11 cellular contexts compared by ENCODE assay signal in the genomic region with DNA sequence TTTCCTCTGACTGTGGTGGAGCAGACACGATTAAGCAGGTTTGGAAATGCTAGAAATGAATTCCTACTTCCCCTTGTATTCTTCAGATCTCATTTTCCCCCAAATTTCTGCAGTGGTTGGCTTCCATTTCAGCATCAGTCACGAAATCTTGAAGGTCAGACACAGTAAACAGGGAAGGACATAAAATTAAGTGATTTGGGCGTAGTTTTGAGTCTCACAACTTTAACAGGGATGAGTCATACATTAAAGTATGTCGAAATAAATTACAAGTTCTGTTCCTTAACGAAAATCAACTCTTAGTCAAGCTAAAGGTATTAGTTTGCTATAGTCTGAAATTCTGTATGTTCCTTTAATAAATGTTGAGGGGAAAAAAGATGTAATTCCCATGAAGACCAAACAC.
DNase-seq lines count a peak whose midpoint lies in the region; ATAC-seq and TF ChIP-seq lines count a peak whose summit lies in the region.
"Had no signal": no experiment of that assay in that cellular context is flagged by ENCODE, and none has a peak within 500 bp of the region (broad histone marks: within the 10 kb centered on the region; RNA-seq: fewer than 3 reads in every experiment).

No MANE protein-coding gene starts in this region.

- H3K27ac ChIP-seq in suprapubic skin, result peak overlapping the region; percentile 43

- POLR2A ChIA-PET in T-cell (lab: Charles Lee), result no interaction called here

- H3K4me3 ChIP-seq in fibroblast of villous mesenchyme (ENCODE audit: low read depth, low read length), result no peak overlapping the region
- H3K4me3 ChIP-seq in suprapubic skin, result no peak overlapping the region

- H3K27ac Mint-ChIP-seq in activated T-cell treated with anti-CD3 and anti-CD28 coated beads, Interleukin-2, amount 50 U/mL, for 24 hours, result no peak overlapping the region
- no peak overlapping the region for H3K27ac Mint-ChIP-seq in T-cell
- H3K27ac Mint-ChIP-seq: endodermal cell had no signal

- TF ChIP-seq EP300 in suprapubic skin (IDR thresholded peaks at IDR 0.05), result no peak

- H3K4me3 Mint-ChIP-seq in activated T-cell treated with anti-CD3 and anti-CD28 coated beads, Interleukin-2, amount 50 U/mL, for 24 hours, result no peak overlapping the region
- no peak overlapping the region for H3K4me3 Mint-ChIP-seq in T-cell
- H3K4me3 Mint-ChIP-seq: endodermal cell had no signal

- TF ChIP-seq POLR2A in suprapubic skin (IDR thresholded peaks at IDR 0.05), result no peak

- H3K36me3 ChIP-seq in suprapubic skin, result peaks cover 35% of the 10 kb centered on the region

- no peaks in the 10 kb centered on the region for H3K9me3 Mint-ChIP-seq in activated T-cell treated with anti-CD3 and anti-CD28 coated beads, Interleukin-2, amount 50 U/mL, for 24 hours
- no peaks in the 10 kb centered on the region for H3K9me3 Mint-ChIP-seq in T-cell
- H3K9me3 Mint-ChIP-seq: endodermal cell had no signal

- CTCF ChIA-PET in T-cell (lab: Charles Lee), result no interaction called here

- TF ChIP-seq CTCF in fibroblast of villous mesenchyme (IDR thresholded peaks at IDR 0.05; ENCODE audit: insufficient read depth, low read depth, low read length) (no peak), suprapubic skin (IDR thresholded peaks at IDR 0.05) (no peak)

- ATAC-seq in SK-N-SH treated with all-trans-retinoic acid at 6 μM for 48 hours (peak; percentile 70), T-cell (replicated peaks in 1 of 4) (no peak)

- H3K36me3 Mint-ChIP-seq in activated T-cell treated with anti-CD3 and anti-CD28 coated beads, Interleukin-2, amount 50 U/mL, for 24 hours (ENCODE audit: low read depth), result peaks cover 79% of the 10 kb centered on the region
- H3K36me3 Mint-ChIP-seq in T-cell, result peaks cover 45% of the 10 kb centered on the region

- DNase-seq in HCEC 1CT (peak; percentile 87), fibroblast of villous mesenchyme (ENCODE audit: low read depth) (peak; percentile 93), suprapubic skin (ENCODE audit: low spot score in 2 of 2) (no peak), T-cell (no peak), DMS 273 (lab: John Stamatoyannopoulos, UW; ENCODE audit: unreplicated experiment) (no peak), NAMALWA (ENCODE audit: low spot score) (no peak)
- DNase-seq in activated T-cell treated with anti-CD3 and anti-CD28 coated beads, Interleukin-2, amount 50 U/mL, for 24 hours, result no peak
- DNase-seq: endodermal cell; stimulated activated naive CD4-positive, alpha-beta T cell treated with Interleukin-2 at 50 U/mL for 16 hours; T-helper 1 cell had no signal

- peaks cover 6% of the 10 kb centered on the region for H3K4me1 ChIP-seq in suprapubic skin

- peaks cover 2% of the 10 kb centered on the region for H3K4me1 Mint-ChIP-seq in activated T-cell treated with anti-CD3 and anti-CD28 coated beads, Interleukin-2, amount 50 U/mL, for 24 hours (ENCODE audit: low read depth)
- H3K4me1 Mint-ChIP-seq in T-cell, result no peaks in the 10 kb centered on the region
- H3K4me1 Mint-ChIP-seq: endodermal cell had no signal

- H3K27me3 Mint-ChIP-seq in activated T-cell treated with anti-CD3 and anti-CD28 coated beads, Interleukin-2, amount 50 U/mL, for 24 hours, result no peaks in the 10 kb centered on the region
- no peaks in the 10 kb centered on the region for H3K27me3 Mint-ChIP-seq in T-cell

- H3K9me3 ChIP-seq in suprapubic skin, result no peaks in the 10 kb centered on the region

- 33% methylated on average over 5 of the region's 5 CpGs for WGBS in suprapubic skin

- no peaks in the 10 kb centered on the region for H3K27me3 ChIP-seq in suprapubic skin

TF ChIP-seq in SK-N-SH treated with all-trans-retinoic acid at 6 μM for 48 hours, 23 proteins besides CTCF, POLR2A, EP300 and RAD21:
- TF ChIP-seq, protein P1, sequence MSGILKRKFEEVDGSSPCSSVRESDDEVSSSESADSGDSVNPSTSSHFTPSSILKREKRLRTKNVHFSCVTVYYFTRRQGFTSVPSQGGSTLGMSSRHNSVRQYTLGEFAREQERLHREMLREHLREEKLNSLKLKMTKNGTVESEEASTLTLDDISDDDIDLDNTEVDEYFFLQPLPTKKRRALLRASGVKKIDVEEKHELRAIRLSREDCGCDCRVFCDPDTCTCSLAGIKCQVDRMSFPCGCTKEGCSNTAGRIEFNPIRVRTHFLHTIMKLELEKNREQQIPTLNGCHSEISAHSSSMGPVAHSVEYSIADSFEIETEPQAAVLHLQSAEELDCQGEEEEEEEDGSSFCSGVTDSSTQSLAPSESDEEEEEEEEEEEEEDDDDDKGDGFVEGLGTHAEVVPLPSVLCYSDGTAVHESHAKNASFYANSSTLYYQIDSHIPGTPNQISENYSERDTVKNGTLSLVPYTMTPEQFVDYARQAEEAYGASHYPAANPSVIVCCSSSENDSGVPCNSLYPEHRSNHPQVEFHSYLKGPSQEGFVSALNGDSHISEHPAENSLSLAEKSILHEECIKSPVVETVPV (CRISPR knock-in tag; IDR thresholded peaks at IDR 0.05), result no peak
- TF ChIP-seq ZFP3 (CRISPR knock-in tag; IDR thresholded peaks at IDR 0.05), result no peak
- no peak for TF ChIP-seq TCF4 (CRISPR knock-in tag; IDR thresholded peaks at IDR 0.05; ENCODE audit: borderline replicate concordance)
- no peak for TF ChIP-seq ZC3H10 (CRISPR knock-in tag; IDR thresholded peaks at IDR 0.05)
- TF ChIP-seq ZNF70 (CRISPR knock-in tag; IDR thresholded peaks at IDR 0.05), result no peak
- no peak for TF ChIP-seq ARNTL (CRISPR knock-in tag; IDR thresholded peaks at IDR 0.05; ENCODE audit: borderline replicate concordance, low read depth)
- TF ChIP-seq BACH2 (CRISPR knock-in tag; IDR thresholded peaks at IDR 0.05; ENCODE audit: borderline replicate concordance), result no peak

Comparison
In these comparisons a context has a peak if more than half of its experiments do, and no peak if none do; other contexts are left out.
1. DNase-seq: peak in HCEC 1CT (single experiment) and fibroblast of villous mesenchyme (single experiment); none in suprapubic skin (0 of 2), activated T-cell treated with anti-CD3 and anti-CD28 coated beads, Interleukin-2, amount 50 U/mL, for 24 hours (single experiment), T-cell (0 of 34), DMS 273 (single experiment) and NAMALWA (single experiment).